ENCODE assay signal across 15 cellular contexts in genomic region chr6:157891544-157892362, GRCh38.
A peak's percentile ranks its signal among the peaks of the same experiment; 100 is the strongest.
DNase-seq lines count a peak whose midpoint lies in the region; ATAC-seq, FAIRE-seq and TF ChIP-seq lines count a peak whose summit lies in the region.
"Had no signal": no experiment of that assay in that cellular context is flagged by ENCODE, and none has a peak within 500 bp of the region (broad histone marks: within the 10 kb centered on the region; RNA-seq: fewer than 3 reads in every experiment).

No MANE protein-coding gene starts in this region.

- no peak overlapping the region for H3K14ac ChIP-seq in H9 (ENCODE audit: insufficient read depth, low read length)

- TF ChIP-seq CTCF in H9 (conservative IDR thresholded peaks at IDR 0.05) (no peak), type B pancreatic cell (conservative IDR thresholded peaks at IDR 0.05) (no peak), HepG2 (CRISPR knock-in tag; IDR thresholded peaks at IDR 0.05) (no peak)

- no peak overlapping the region for H4K8ac ChIP-seq in H9 (replicated peaks; ENCODE audit: insufficient read length, low read depth, low read length)

- H4K91ac ChIP-seq in H9 (ENCODE audit: insufficient read length, low read depth, low read length) = no peak overlapping the region

- no peaks in the 10 kb centered on the region for H3K79me2 ChIP-seq in H9 (ENCODE audit: insufficient read depth, low read length)
- no peaks in the 10 kb centered on the region for H3K79me2 ChIP-seq in HepG2 (ENCODE audit: insufficient read depth, low read length)

- H3K27ac ChIP-seq in H9 (ENCODE audit: insufficient read length, low read depth, low read length) (no peak overlapping the region), HepG2 (ENCODE audit: extremely low read length, insufficient read depth, low read length) (no peak overlapping the region)
- H3K27ac ChIP-seq: BLaER1, SJSA1 had no signal

- no peaks in the 10 kb centered on the region for H3K27me3 Mint-ChIP-seq in H9 (ENCODE audit: low read depth)
- H3K27me3 Mint-ChIP-seq in memory B cell = no peaks in the 10 kb centered on the region
- H3K27me3 Mint-ChIP-seq in type B pancreatic cell = no peaks in the 10 kb centered on the region

- FAIRE-seq in HepG2 (lab: Jason Lieb, UNC) = no peak

- H3K36me3 ChIP-seq in HepG2 (replicated peaks in 1 of 2; ENCODE audit: control insufficient read depth in 1 of 2, insufficient read depth in 2 of 2, low read length in 2 of 2) = peaks cover 5 to 41% of the 10 kb centered on the region in 2 experiments; a peak in 4 of 5 replicates
- H3K36me3 ChIP-seq: BLaER1 had no signal

- H3K27ac Mint-ChIP-seq in H9 (peak overlapping the region in 2 of 3 experiments; percentile 37 to 45; a peak in 4 of 7 replicates), memory B cell (peak overlapping the region; percentile 25), type B pancreatic cell (no peak overlapping the region)
- H3K27ac Mint-ChIP-seq in activated naive CD4-positive, alpha-beta T cell treated with anti-CD3 and anti-CD28 coated beads, Interleukin-2, amount 50 U/mL, for 72 hours = peak overlapping the region; percentile 11 to 76

- H3K4me1 ChIP-seq in H9 (ENCODE audit: insufficient read depth, low read length) (no peaks in the 10 kb centered on the region), HepG2 (ENCODE audit: insufficient read depth, low read length) (no peaks in the 10 kb centered on the region)
- H3K4me1 ChIP-seq: SJSA1 had no signal

- H3K4me2 ChIP-seq in H9 (ENCODE audit: insufficient read depth, insufficient read length, low read length) (no peak overlapping the region), HepG2 (ENCODE audit: low read depth, low read length) (no peak overlapping the region)
- H3K4me2 ChIP-seq: BLaER1 had no signal

- H2AK5ac ChIP-seq in H9 (ENCODE audit: insufficient read length, low read length) = no peak overlapping the region

- no peak overlapping the region for H4K5ac ChIP-seq in H9 (ENCODE audit: insufficient read length, low read depth, low read length)

- TF ChIP-seq EP300 in HepG2 (IDR thresholded peaks at IDR 0.05; ENCODE audit: low read depth in 2 of 2, low read length in 2 of 2) (no peak), HepG2 (CRISPR knock-in tag; IDR thresholded peaks at IDR 0.05; ENCODE audit: borderline replicate concordance) (no peak)

- no peak overlapping the region for H3T11ph ChIP-seq in H9 (ENCODE audit: low read length)

- H3K4me3 ChIP-seq in HepG2 (replicated peaks in 1 of 3; ENCODE audit: insufficient read depth in 1 of 3, low read depth in 2 of 3, low read length in 3 of 3) = no peak overlapping the region
- H3K4me3 ChIP-seq: BLaER1, SJSA1 had no signal

- H3K9me3 Mint-ChIP-seq in H9 (no peaks in the 10 kb centered on the region), memory B cell (no peaks in the 10 kb centered on the region), type B pancreatic cell (no peaks in the 10 kb centered on the region)
- H3K9me3 Mint-ChIP-seq in activated naive CD4-positive, alpha-beta T cell treated with anti-CD3 and anti-CD28 coated beads, Interleukin-2, amount 50 U/mL, for 72 hours = peaks cover 0 to 5% of the 10 kb centered on the region in 2 donors

- peak in 1 of 2 donors; percentile 67 for ATAC-seq in activated naive CD4-positive, alpha-beta T cell treated with anti-CD3 and anti-CD28 coated beads, Interleukin-2, amount 50 U/mL, for 72 hours
- ATAC-seq in memory B cell (ENCODE audit: low read depth) (peak; percentile 29), HepG2 (no peak)
- ATAC-seq: left colon had no signal

- in situ Hi-C loops in HepG2 (cut with HindIII; ENCODE audit: extremely low pct_ligation_motif_present, low pct_unique_long_range_greater_than_20kb) = no loop called here

- TF ChIP-seq POLR2A in HepG2 (IDR thresholded peaks at IDR 0.05; ENCODE audit: insufficient read depth in 1 of 2, low read depth in 2 of 2, low read length in 2 of 2) = no peak

- POLR2A ChIA-PET in HepG2 (lab: Yijun Ruan, JAX) = no interaction called here

- H3K56ac ChIP-seq in H9 (ENCODE audit: insufficient read length, low read depth, low read length) = no peak overlapping the region

- H4K20me1 ChIP-seq in H9 (ENCODE audit: control insufficient read depth, insufficient read depth, insufficient read length) (no peaks in the 10 kb centered on the region), HepG2 (ENCODE audit: insufficient read depth, low read length) (no peaks in the 10 kb centered on the region)
- H4K20me1 ChIP-seq: BLaER1 had no signal

- H3K27me3 ChIP-seq in H9 (ENCODE audit: insufficient read depth, low read length) = no peaks in the 10 kb centered on the region
- no peaks in the 10 kb centered on the region for H3K27me3 ChIP-seq in HepG2 (ENCODE audit: control insufficient read depth in 1 of 2, insufficient read depth in 2 of 2, low read length in 2 of 2)
- H3K27me3 ChIP-seq: BLaER1, SJSA1 had no signal

- no peak overlapping the region for H3K18ac ChIP-seq in H9 (ENCODE audit: insufficient read length, low read depth, low read length)

- H3K4me1 Mint-ChIP-seq in H9 (peaks cover 12 to 13% of the 10 kb centered on the region in 2 experiments), memory B cell (peaks cover 15% of the 10 kb centered on the region), type B pancreatic cell (ENCODE audit: unreplicated experiment) (no peaks in the 10 kb centered on the region)

- TF ChIP-seq RAD21 in HepG2 (CRISPR knock-in tag; IDR thresholded peaks at IDR 0.05) = no peak

- H3K36me3 Mint-ChIP-seq in H9 (ENCODE audit: insufficient read depth in 1 of 3, low read depth in 3 of 3) = peaks cover 6 to 30% (median 9%) of the 10 kb centered on the region in 3 experiments; a peak in 5 of 7 replicates
- H3K36me3 Mint-ChIP-seq in activated naive CD4-positive, alpha-beta T cell treated with anti-CD3 and anti-CD28 coated beads, Interleukin-2, amount 50 U/mL, for 72 hours = peaks cover 23 to 29% of the 10 kb centered on the region in 2 donors
- peaks cover 29% of the 10 kb centered on the region for H3K36me3 Mint-ChIP-seq in memory B cell
- H3K36me3 Mint-ChIP-seq in type B pancreatic cell = peaks cover 29% of the 10 kb centered on the region

- no TSS peak for BruUV-seq in HepG2 (replicated peaks; lab: Mats Ljungman, UMichigan)

- CTCF ChIA-PET in HepG2 (lab: Yijun Ruan, JAX; ENCODE audit: low intra/inter-chr PET ratio, low total read pairs) = no interaction called here

- H3K23ac ChIP-seq in H9 (ENCODE audit: insufficient read length, low read depth, low read length) = no peak overlapping the region

- WGBS in H9 (ENCODE audit: extremely low coverage, insufficient read length, low lambda C conversion rate) = no CpG with 5 or more reads among the region's 9 CpGs
- 98% methylated on average over 9 of the region's 9 CpGs for WGBS in HepG2 (ENCODE audit: low lambda C conversion rate)

- no peak overlapping the region for H3K4me3 Mint-ChIP-seq in H9
- no peak overlapping the region for H3K4me3 Mint-ChIP-seq in memory B cell
- no peak overlapping the region for H3K4me3 Mint-ChIP-seq in type B pancreatic cell

- intact Hi-C loops in HepG2 (cut with micrococcal nuclease; ENCODE audit: unreplicated experiment) = no loop called here

- no peak overlapping the region for H2BK15ac ChIP-seq in H9 (ENCODE audit: low read depth, low read length)

- no peaks in the 10 kb centered on the region for H3K9me3 ChIP-seq in H9 (ENCODE audit: control insufficient read depth, low read depth, low read length)
- no peaks in the 10 kb centered on the region for H3K9me3 ChIP-seq in HepG2 (ENCODE audit: low read length)
- H3K9me3 ChIP-seq: BLaER1, SJSA1 had no signal

- no peaks in the 10 kb centered on the region for H3K79me1 ChIP-seq in H9 (ENCODE audit: insufficient read depth, low read depth, low read length, poor library complexity, severe bottlenecking)

- H3K4ac ChIP-seq in H9 (ENCODE audit: low read depth, low read length) = no peak overlapping the region

- DNase-seq in CD1c-positive myeloid dendritic cell (ENCODE audit: extremely low spot score) (peak; percentile 18), H9 (no peak), memory B cell (ENCODE audit: low spot score in 2 of 2) (no peak), NOMO-1 treated with dmso at 0.1 percent for 144 hours (lab: John Stamatoyannopoulos, UW; ENCODE audit: unreplicated experiment) (no peak), type B pancreatic cell (ENCODE audit: extremely low spot score, unreplicated experiment) (no peak), HepG2 (ENCODE audit: low spot score) (no peak)
- no peak for DNase-seq in activated naive CD4-positive, alpha-beta T cell treated with anti-CD3 and anti-CD28 coated beads, Interleukin-2, amount 50 U/mL, for 72 hours (ENCODE audit: low spot score in 2 of 2)
- DNase-seq in stimulated activated naive CD4-positive, alpha-beta T cell treated with Interleukin-2 at 50 U/mL for 16 hours (lab: John Stamatoyannopoulos, UW) = no peak
- DNase-seq: caudate nucleus; head of caudate nucleus; left colon; NCI-H1092; stimulated activated CD8-positive, alpha-beta memory T cell treated with anti-CD3 and anti-CD28 coated beads, Interleukin-4, amount 100 ng/mL, for 48 hours had no signal

- no peak overlapping the region for H2BK5ac ChIP-seq in H9 (ENCODE audit: insufficient read length, low read length)

- H2BK12ac ChIP-seq in H9 (ENCODE audit: insufficient read length, low read depth, low read length) = no peak overlapping the region

- no peak overlapping the region for H2BK120ac ChIP-seq in H9 (ENCODE audit: low read depth, low read length, poor library complexity, severe bottlenecking)

- H3K9ac ChIP-seq in H9 (ENCODE audit: extremely low read depth, insufficient read length, low read length) = no peak overlapping the region
- no peak overlapping the region for H3K9ac ChIP-seq in HepG2 (ENCODE audit: insufficient read depth, low read depth, low read length)
- H3K9ac ChIP-seq: BLaER1 had no signal

- H3K23me2 ChIP-seq in H9 (ENCODE audit: insufficient read length, low read depth, low read length, poor library complexity, severe bottlenecking) = no peaks in the 10 kb centered on the region

- H2AFZ ChIP-seq in H9 (ENCODE audit: low read length) = no peak overlapping the region
- no peak overlapping the region for H2AFZ ChIP-seq in HepG2 (ENCODE audit: low read length)

- no peak overlapping the region for H2BK20ac ChIP-seq in H9 (ENCODE audit: low read depth, low read length, poor library complexity, severe bottlenecking)

TF ChIP-seq in HepG2, 621 proteins besides CTCF, POLR2A, EP300 and RAD21 (continues in another document):
- TF ChIP-seq TAF15 (IDR thresholded peaks at IDR 0.05; ENCODE audit: low read depth, low read length, poor library complexity, severe bottlenecking) (no peak), GLMP (CRISPR knock-in tag; IDR thresholded peaks at IDR 0.05; ENCODE audit: borderline replicate concordance) (no peak)
